ENCODE assay signal across 18 cellular contexts in the genomic region with DNA sequence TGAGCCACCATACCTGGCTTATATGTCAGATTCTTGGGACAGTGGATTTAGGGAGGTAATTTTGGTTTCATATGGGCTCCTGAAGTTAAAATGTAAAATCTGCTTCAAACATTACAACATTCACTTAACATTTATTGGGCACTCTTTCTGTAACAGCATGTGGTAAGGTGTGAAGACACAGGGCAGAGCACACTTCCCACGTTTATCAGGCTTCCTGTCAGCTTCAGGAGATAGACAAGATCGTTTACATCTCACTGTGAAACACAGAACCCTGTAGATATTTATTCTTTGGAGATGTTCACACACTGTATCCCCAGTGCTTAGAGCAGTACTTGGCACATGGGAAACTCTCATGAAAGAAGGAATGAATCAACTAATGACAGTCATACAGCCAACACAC.
"Had no signal": no experiment of that assay in that cellular context is flagged by ENCODE, and none has a peak within 500 bp of the region (broad histone marks: within the 10 kb centered on the region; RNA-seq: fewer than 3 reads in every experiment).

No MANE protein-coding gene starts in this region.

- H3K9me3 ChIP-seq: colonic mucosa, heart right ventricle, left lung, lower lobe of right lung had no signal

- DNase-seq: colonic mucosa; cortex of kidney; effector CD8-positive, alpha-beta T cell; effector memory CD8-positive, alpha-beta T cell; endodermal cell; erythroblast; foreskin keratinocyte; glutamatergic neuron; head of caudate nucleus; heart right ventricle; hippocampal formation; left cardiac atrium; left lung; left ventricle myocardium superior; lower lobe of right lung; naive thymus-derived CD4-positive, alpha-beta T cell had no signal

- H3K36me3 ChIP-seq: colonic mucosa, heart right ventricle, left lung, lower lobe of right lung had no signal

- H3K27ac ChIP-seq: colonic mucosa, epithelial cell of prostate, foreskin keratinocyte, heart right ventricle, left lung, lower lobe of right lung had no signal

- H3K4me1 ChIP-seq: colonic mucosa, foreskin keratinocyte, left lung had no signal

- H3K27me3 ChIP-seq: colonic mucosa, foreskin keratinocyte, heart right ventricle, left lung had no signal

- ATAC-seq: effector memory CD8-positive, alpha-beta T cell; esophagus mucosa; foreskin keratinocyte; heart right ventricle; left cardiac atrium; left ventricle myocardium superior; lower lobe of right lung; naive thymus-derived CD4-positive, alpha-beta T cell had no signal

- H3K4me3 ChIP-seq: colonic mucosa, heart right ventricle, left lung, lower lobe of right lung had no signal
